ENCODE assay signal across 16 cellular contexts in genomic region chr15:74568594-74568993, GRCh38. TPM values are rescaled to one million over a fixed set of nuclear protein-coding genes. Genes with fewer than 3 reads are reported as not detected.
A peak's percentile ranks its signal among the peaks of the same experiment; 100 is the strongest.
DNase-seq lines count a peak whose midpoint lies in the region; ATAC-seq and TF ChIP-seq lines count a peak whose summit lies in the region.
"Had no signal": no experiment of that assay in that cellular context is flagged by ENCODE, and none has a peak within 500 bp of the region (broad histone marks: within the 10 kb centered on the region; RNA-seq: fewer than 3 reads in every experiment).

No MANE protein-coding gene starts in this region.

- no peaks in the 10 kb centered on the region for H3K9me3 Mint-ChIP-seq in CD4-positive, alpha-beta T cell
- no peaks in the 10 kb centered on the region for H3K9me3 Mint-ChIP-seq in endodermal cell
- H3K9me3 Mint-ChIP-seq in stimulated activated effector memory CD8-positive, alpha-beta T cell treated with anti-CD3 and anti-CD28 coated beads, Interleukin-12 subunit alpha, Interleukin-12 subunit beta, amount 100 ng/mL, for 72 hours = no peaks in the 10 kb centered on the region
- H3K9me3 Mint-ChIP-seq: CD4-positive, alpha-beta memory T cell; H9 had no signal

- no peak overlapping the region for H3K9ac ChIP-seq in endodermal cell (ENCODE audit: extremely low read depth, low read length, poor library complexity, severe bottlenecking)

- peaks cover 35% of the 10 kb centered on the region for H3K4me1 Mint-ChIP-seq in CD4-positive, alpha-beta T cell (ENCODE audit: low read depth)
- H3K4me1 Mint-ChIP-seq in endodermal cell = peaks cover 48% of the 10 kb centered on the region
- peaks cover 74% of the 10 kb centered on the region for H3K4me1 Mint-ChIP-seq in stimulated activated effector memory CD8-positive, alpha-beta T cell treated with anti-CD3 and anti-CD28 coated beads, Interleukin-12 subunit alpha, Interleukin-12 subunit beta, amount 100 ng/mL, for 72 hours

- peaks cover 3% of the 10 kb centered on the region; the same call in 1 of the 2 replicates for H3K4me1 ChIP-seq in HEK293 (ENCODE audit: control insufficient read depth, insufficient read depth, low read length)
- peaks cover 22% of the 10 kb centered on the region for H3K4me1 ChIP-seq in endodermal cell (ENCODE audit: control insufficient read depth, insufficient read depth, low read length)
- H3K4me1 ChIP-seq: Caco-2 had no signal

- no peaks in the 10 kb centered on the region for H3K27me3 Mint-ChIP-seq in CD4-positive, alpha-beta T cell
- H3K27me3 Mint-ChIP-seq in endodermal cell (ENCODE audit: insufficient read depth) = no peaks in the 10 kb centered on the region
- H3K27me3 Mint-ChIP-seq: CD4-positive, alpha-beta memory T cell had no signal

- H3K27me3 ChIP-seq in CD4-positive, alpha-beta T cell (ENCODE audit: control insufficient read depth, insufficient read depth, low read length) = no peaks in the 10 kb centered on the region
- no peaks in the 10 kb centered on the region for H3K27me3 ChIP-seq in endodermal cell (ENCODE audit: control insufficient read depth, insufficient read depth, low read length, poor library complexity, severe bottlenecking)
- H3K27me3 ChIP-seq: MG63 had no signal

- H3K4me3 ChIP-seq in HEK293 (ENCODE audit: low read depth, low read length) (no peak overlapping the region), endodermal cell (ENCODE audit: low read length) (no peak overlapping the region)
- H3K4me3 ChIP-seq: K562, MG63 had no signal

- ATAC-seq in CD4-positive, alpha-beta T cell (ENCODE audit: poor library complexity) = no peak
- no peak for ATAC-seq in stimulated activated effector memory CD8-positive, alpha-beta T cell treated with anti-CD3 and anti-CD28 coated beads, Interleukin-12 subunit alpha, Interleukin-12 subunit beta, amount 100 ng/mL, for 72 hours
- ATAC-seq in GM18519 (IDR thresholded peaks at IDR 0.05; ENCODE audit: low FRiP score, unreplicated experiment) = no peak
- ATAC-seq: K562 had no signal

- H3K4me3 Mint-ChIP-seq in CD4-positive, alpha-beta T cell = no peak overlapping the region
- H3K4me3 Mint-ChIP-seq in endodermal cell = no peak overlapping the region
- H3K4me3 Mint-ChIP-seq in stimulated activated effector memory CD8-positive, alpha-beta T cell treated with anti-CD3 and anti-CD28 coated beads, Interleukin-12 subunit alpha, Interleukin-12 subunit beta, amount 100 ng/mL, for 72 hours = no peak overlapping the region
- H3K4me3 Mint-ChIP-seq: CD4-positive, alpha-beta memory T cell; H9 had no signal

- H3K27ac ChIP-seq in CD4-positive, alpha-beta T cell (ENCODE audit: low read depth, low read length) = no peak overlapping the region
- H3K27ac ChIP-seq in HEK293 (ENCODE audit: extremely low read depth, low read depth, low read length) (no peak overlapping the region), endodermal cell (ENCODE audit: low read depth, low read length) (no peak overlapping the region)
- H3K27ac ChIP-seq: RWPE1 had no signal

- POLR2A ChIA-PET in CD4-positive, alpha-beta T cell (lab: Charles Lee) = interaction anchor here (1.2 kb wide), 1 partner anchor 22 kb away, joined by 4 read pairs; no protein-coding TSS in a partner anchor
- POLR2A ChIA-PET in HEK293 (lab: Yijun Ruan, JAX) = interaction anchor here (0.8 kb wide), 1 partner anchor 23 kb away, joined by 3 read pairs; no protein-coding TSS in a partner anchor

- H3K9me3 ChIP-seq in CD4-positive, alpha-beta T cell (ENCODE audit: control insufficient read depth, low read length) = no peaks in the 10 kb centered on the region
- H3K9me3 ChIP-seq in HEK293 (ENCODE audit: control insufficient read depth, insufficient read depth, low read depth, low read length) (no peaks in the 10 kb centered on the region), endodermal cell (ENCODE audit: control insufficient read depth, low read length) (no peaks in the 10 kb centered on the region)
- H3K9me3 ChIP-seq: Caco-2, MG63 had no signal

- H3K27ac Mint-ChIP-seq in CD4-positive, alpha-beta T cell = peak overlapping the region; percentile 34
- H3K27ac Mint-ChIP-seq in endodermal cell = no peak overlapping the region
- H3K27ac Mint-ChIP-seq in stimulated activated effector memory CD8-positive, alpha-beta T cell treated with anti-CD3 and anti-CD28 coated beads, Interleukin-12 subunit alpha, Interleukin-12 subunit beta, amount 100 ng/mL, for 72 hours = peak overlapping the region; percentile 75

- intact Hi-C loops in CD4-positive, alpha-beta T cell (cut with DNase I, micrococcal nuclease) = no loop called here

- DNase-seq in CD4-positive, alpha-beta T cell = no peak
- DNase-seq in endodermal cell (peak; percentile 39), DMS 273 (lab: John Stamatoyannopoulos, UW; ENCODE audit: unreplicated experiment) (no peak), glomerular visceral epithelial cell (ENCODE audit: extremely low spot score) (no peak)
- DNase-seq in stimulated activated effector memory CD8-positive, alpha-beta T cell treated with anti-CD3 and anti-CD28 coated beads, Interleukin-12 subunit alpha, Interleukin-12 subunit beta, amount 100 ng/mL, for 72 hours (ENCODE audit: low spot score in 2 of 2) = no peak
- DNase-seq: Caco-2; CD4-positive, alpha-beta memory T cell; DND-41; H9; MG63; NCI-H187; NK-92 treated with Interleukin-12 subunit alpha and Interleukin-12 subunit beta, amount 100 ng/mL, for 24 hours had no signal

- H3K36me3 ChIP-seq in HEK293 (ENCODE audit: control insufficient read depth in 2 of 2, insufficient read depth in 1 of 2, low read length in 2 of 2) (peaks cover 15 to 43% of the 10 kb centered on the region in 2 experiments), endodermal cell (ENCODE audit: control insufficient read depth, insufficient read depth, low read length) (peaks cover 78% of the 10 kb centered on the region)

- peaks cover 84% of the 10 kb centered on the region for H3K36me3 Mint-ChIP-seq in CD4-positive, alpha-beta T cell (ENCODE audit: low read depth)
- H3K36me3 Mint-ChIP-seq in endodermal cell (ENCODE audit: low read depth) = peaks cover 45% of the 10 kb centered on the region
- peaks cover 100% of the 10 kb centered on the region for H3K36me3 Mint-ChIP-seq in stimulated activated effector memory CD8-positive, alpha-beta T cell treated with anti-CD3 and anti-CD28 coated beads, Interleukin-12 subunit alpha, Interleukin-12 subunit beta, amount 100 ng/mL, for 72 hours

- no peak for TF ChIP-seq CTCF in CD4-positive, alpha-beta T cell (IDR thresholded peaks at IDR 0.05)
- TF ChIP-seq CTCF in HEK293 (tag by site-specific recombination; IDR thresholded peaks at IDR 0.05) = no peak
- no peak for TF ChIP-seq CTCF in endodermal cell (conservative IDR thresholded peaks at IDR 0.05)

- 53 to 70% methylated on average over 1 of the region's 1 CpG for WGBS in endodermal cell (ENCODE audit: insufficient coverage in 1 of 2, insufficient read length in 1 of 2), 2 experiments

- CTCF ChIA-PET in CD4-positive, alpha-beta T cell (lab: Charles Lee) = no interaction called here
- CTCF ChIA-PET in HEK293 (lab: Yijun Ruan, JAX) = interaction anchor here (0.6 to 1.5 kb wide), 4 partner anchors 10 to 1115 kb away, joined by 3 to 6 read pairs (median 4); no protein-coding TSS in a partner anchor

TF ChIP-seq in HEK293, 187 proteins besides CTCF, POLR2A, EP300 and RAD21:
- 0 out of 2 replicates have a peak, but pooled peaks have one; percentile 7 for TF ChIP-seq EGR2 (tag by site-specific recombination; IDR thresholded peaks at IDR 0.05; ENCODE audit: low read depth)
- TF ChIP-seq FEZF1 (tag by site-specific recombination; IDR thresholded peaks at IDR 0.05) = peak; percentile 70; the same call in 1 of the 2 replicates
- TF ChIP-seq ZBTB26 (tag by site-specific recombination; optimal IDR thresholded peaks at IDR 0.05) = no peak
- no peak for TF ChIP-seq ZNF366 (tag by site-specific recombination; conservative IDR thresholded peaks at IDR 0.05)
- no peak for TF ChIP-seq PATZ1 (tag by site-specific recombination; IDR thresholded peaks at IDR 0.05)
- peak; percentile 68 for TF ChIP-seq OSR2 (tag by site-specific recombination; IDR thresholded peaks at IDR 0.05)
- TF ChIP-seq ZNF677 (tag by site-specific recombination; IDR thresholded peaks at IDR 0.05) = no peak
- TF ChIP-seq ZNF302 (tag by site-specific recombination; IDR thresholded peaks at IDR 0.05; ENCODE audit: low read depth) = no peak

RNA-seq across cellular contexts. Expression of gene ARID3B, which starts 27.6 kb away (rescaled TPM):
- 10 to 100 TPM; 25.0 to 27.9 TPM for total RNA-seq in CD4-positive, alpha-beta T cell
- 10 to 100 TPM; 98.1 to 99.4 TPM for total RNA-seq in endodermal cell
- polyA plus RNA-seq in endodermal cell (2013, experiment 1 of 2) = 62.4 TPM
- 60.7 TPM for polyA plus RNA-seq in endodermal cell (2013, experiment 2 of 2)

RNA-seq across cellular contexts. Expression of gene CLK3, which starts 47.0 kb away (rescaled TPM):
- total RNA-seq in CD4-positive, alpha-beta T cell = 100 to 1,000 TPM; 275 to 293 TPM
- total RNA-seq in endodermal cell = 10 to 100 TPM; 53.4 to 67.3 TPM
- polyA plus RNA-seq in endodermal cell (2013, experiment 1 of 2) = 67.7 TPM
- 60.9 TPM for polyA plus RNA-seq in endodermal cell (2013, experiment 2 of 2)

Comparison
In these comparisons a context has a peak if more than half of its experiments do, and no peak if none do; other contexts are left out.
1. RNA of gene CLK3, which starts 47.0 kb away (total RNA-seq): 275 to 293 TPM in CD4-positive, alpha-beta T cell; 53.4 to 67.3 TPM in endodermal cell; every median in the first group is over 4 times any median in the second.